Comparison of ENCODE assay signal across 8 cellular contexts in genomic region chr5:55146543-55147151, GRCh38. TPM values are rescaled to one million over a fixed set of nuclear protein-coding genes. Genes with fewer than 3 reads are reported as not detected.
DNase-seq lines count a peak whose midpoint lies in the region; ATAC-seq, FAIRE-seq and TF ChIP-seq lines count a peak whose summit lies in the region.

No MANE protein-coding gene starts in this region.

- H3K9me3 ChIP-seq in A673 (ENCODE audit: low read depth, low read length, poor library complexity, severe bottlenecking) (no peaks in the 10 kb centered on the region), mammary epithelial cell (replicated peaks; ENCODE audit: insufficient read depth, low read length) (no peaks in the 10 kb centered on the region), keratinocyte (ENCODE audit: control insufficient read depth, low read depth, low read length) (no peaks in the 10 kb centered on the region)

- H3K4me3 ChIP-seq in A673 (ENCODE audit: low read depth, low read length, poor library complexity, severe bottlenecking) (no peak overlapping the region), WI38 (ENCODE audit: low read depth, low read length) (no peak overlapping the region), mammary epithelial cell (replicated peaks in 1 of 3; ENCODE audit: insufficient read depth in 1 of 3, low read depth in 2 of 3, low read length in 3 of 3) (no peak overlapping the region), keratinocyte (ENCODE audit: control insufficient read depth in 2 of 3, extremely low read depth in 1 of 3, insufficient read depth in 2 of 3, low read depth in 1 of 3, low read length in 3 of 3) (no peak overlapping the region)

- DNase-seq in A673 (ENCODE audit: low spot score) (peak; percentile 91), NCI-H345 treated with DMSO at 0.1 percent for 48 hours (lab: John Stamatoyannopoulos, UW; ENCODE audit: unreplicated experiment) (peak; percentile 69), mammary epithelial cell (peak; percentile 77), keratinocyte (ENCODE audit: low read depth, low spot score) (peak; percentile 63)
- DNase-seq in stimulated activated CD4-positive, alpha-beta T cell treated with anti-CD3 and anti-CD28 coated beads, Interleukin-1b, Interleukin-23, amount 100 ng/mL, for 24 hours (ENCODE audit: low read depth in 4 of 4, low spot score in 1 of 4): peak; percentile 53 to 75 (median 68)

- FAIRE-seq in keratinocyte (lab: Jason Lieb, UNC): peak; percentile 90

- intact Hi-C loops in A673 (cut with micrococcal nuclease; ENCODE audit: unreplicated experiment): loop anchor here (1.0 to 10.0 kb wide), 4 partner anchors 202 to 904 kb away; partner anchors contain the start of gene SNX18
- intact Hi-C loops in mammary epithelial cell (cut with micrococcal nuclease): loop anchor here (1.0 to 2.0 kb wide), 3 partner anchors 14 to 240 kb away; partner anchors contain the start of gene GPX8

- H3K4me1 ChIP-seq in A673 (ENCODE audit: insufficient read depth, low read length, poor library complexity, severe bottlenecking) (no peaks in the 10 kb centered on the region), mammary epithelial cell (ENCODE audit: insufficient read depth, low read length) (no peaks in the 10 kb centered on the region), keratinocyte (ENCODE audit: control insufficient read depth, extremely low read depth, insufficient read depth, low read length) (peaks cover 2% of the 10 kb centered on the region)

- H4K20me1 ChIP-seq in mammary epithelial cell (ENCODE audit: insufficient read depth, low read length): no peaks in the 10 kb centered on the region
- H4K20me1 ChIP-seq in keratinocyte (ENCODE audit: control insufficient read depth, extremely low read depth, insufficient read depth, low read length): no peaks in the 10 kb centered on the region

- peak; percentile 94 for TF ChIP-seq CTCF in A673 (conservative IDR thresholded peaks at IDR 0.05; ENCODE audit: low read depth, low read length)
- TF ChIP-seq CTCF in WI38 (IDR thresholded peaks at IDR 0.05; ENCODE audit: low read depth, low read length): peak; percentile 96
- peak; percentile 89 to 98 for TF ChIP-seq CTCF in mammary epithelial cell (conservative IDR thresholded peaks at IDR 0.05 in 1 of 2, IDR thresholded peaks at IDR 0.05 in 1 of 2; ENCODE audit: extremely low read depth in 1 of 2, insufficient read depth in 1 of 2, low read depth in 1 of 2, low read length in 2 of 2)
- peak; percentile 92 to 95 (median 95) for TF ChIP-seq CTCF in keratinocyte (optimal IDR thresholded peaks at IDR 0.05 in 1 of 3, IDR thresholded peaks at IDR 0.05 in 1 of 3, conservative IDR thresholded peaks at IDR 0.05 in 1 of 3; ENCODE audit: extremely low read depth in 1 of 3, insufficient read depth in 2 of 3, low read length in 3 of 3)

- dilution Hi-C loops in mammary epithelial cell (cut with HindIII; ENCODE audit: low sequenced_read_pairs): no loop called here
- dilution Hi-C loops in keratinocyte (cut with MboI; ENCODE audit: extremely low pct_ligation_motif_present, low sequenced_read_pairs): loop anchor here (25.0 kb wide), 1 partner anchor 209 kb away; no protein-coding TSS in a partner anchor

- H3K27ac ChIP-seq in A673 (ENCODE audit: low read depth, low read length, poor library complexity, severe bottlenecking): no peak overlapping the region
- H3K27ac ChIP-seq in mammary epithelial cell (ENCODE audit: insufficient read depth, low read depth, low read length): no peak overlapping the region
- no peak overlapping the region for H3K27ac ChIP-seq in keratinocyte (ENCODE audit: control insufficient read depth, insufficient read depth, low read length)

- H3K27me3 ChIP-seq in A673 (replicated peaks; ENCODE audit: insufficient read depth, low read depth, low read length, poor library complexity) (peaks cover 27% of the 10 kb centered on the region), mammary epithelial cell (ENCODE audit: insufficient read depth, low read length) (no peaks in the 10 kb centered on the region), keratinocyte (ENCODE audit: control insufficient read depth, extremely low read depth, insufficient read depth, low read length) (peaks cover 6% of the 10 kb centered on the region)

- H3K9me1 ChIP-seq in keratinocyte (ENCODE audit: control insufficient read depth, extremely low read depth, insufficient read depth, low read length): peaks cover 2% of the 10 kb centered on the region

- H3K79me2 ChIP-seq in mammary epithelial cell (ENCODE audit: insufficient read depth, low read length) (no peaks in the 10 kb centered on the region), keratinocyte (ENCODE audit: control insufficient read depth, insufficient read depth, low read length) (no peaks in the 10 kb centered on the region)

- WGBS in mammary epithelial cell (ENCODE audit: low coverage, missing lambda C conversion rate): 10% methylated on average over 11 of the region's 11 CpGs

- H2AFZ ChIP-seq in mammary epithelial cell (ENCODE audit: low read depth, low read length) (no peak overlapping the region), keratinocyte (ENCODE audit: control insufficient read depth, low read length) (no peak overlapping the region)

- no peaks in the 10 kb centered on the region for H3K36me3 ChIP-seq in A673 (ENCODE audit: insufficient read depth, low read length, poor library complexity, severe bottlenecking)
- no peaks in the 10 kb centered on the region for H3K36me3 ChIP-seq in mammary epithelial cell (ENCODE audit: insufficient read depth, low read length)
- no peaks in the 10 kb centered on the region for H3K36me3 ChIP-seq in keratinocyte (ENCODE audit: control insufficient read depth in 2 of 2, extremely low read depth in 1 of 2, insufficient read depth in 2 of 2, low read length in 2 of 2)

- in situ Hi-C loops in mammary epithelial cell (cut with MboI; ENCODE audit: low sequenced_read_pairs in 2 of 2): loop anchor here (5.0 to 10.0 kb wide), 2 partner anchors 202 to 204 kb away; no protein-coding TSS in a partner anchor

- CTCF ChIA-PET in A673 (lab: Charles Lee): interaction anchor here (0.6 to 1.8 kb wide), 4 partner anchors 202 to 245 kb away, joined by 3 to 15 read pairs (median 5); no protein-coding TSS in a partner anchor
- CTCF ChIA-PET in mammary epithelial cell (lab: Charles Lee; ENCODE audit: low non-redundant PET): interaction anchor here (1.1 kb wide), 1 partner anchor 202 kb away, joined by 15 read pairs; no protein-coding TSS in a partner anchor

- POLR2A ChIA-PET in A673 (lab: Charles Lee; ENCODE audit: low non-redundant PET): interaction anchor here (1.2 kb wide), 1 partner anchor 13 kb away, joined by 4 read pairs; the partner anchor contains the start of gene GPX8

- ATAC-seq in GM18867 (IDR thresholded peaks at IDR 0.05; ENCODE audit: unreplicated experiment) (peak; percentile 83), HG03280 (IDR thresholded peaks at IDR 0.05; ENCODE audit: unreplicated experiment) (peak; percentile 87)

- no peak overlapping the region for H3K4me2 ChIP-seq in mammary epithelial cell (ENCODE audit: insufficient read depth, low read depth, low read length)
- peak overlapping the region; percentile 40 for H3K4me2 ChIP-seq in keratinocyte (ENCODE audit: control insufficient read depth, extremely low read depth, insufficient read depth, low read depth, low read length)

- BruUV-seq in A673 (replicated peaks; lab: Mats Ljungman, UMichigan) (no TSS peak), mammary epithelial cell (replicated peaks; lab: Mats Ljungman, UMichigan) (no TSS peak)

- H3K9ac ChIP-seq in mammary epithelial cell (ENCODE audit: insufficient read depth, low read length) (no peak overlapping the region), keratinocyte (ENCODE audit: control insufficient read depth, extremely low read depth, insufficient read depth, low read length) (no peak overlapping the region)

RNA-seq across cellular contexts. Expression of gene GPX8, which starts 13.3 kb away (rescaled TPM):
- total RNA-seq in A673 (2021) (52.2 and 54.7 TPM in 2 replicates), mammary epithelial cell (10 to 100 TPM; 38.0 to 38.8 TPM)
- polyA plus RNA-seq in mammary epithelial cell (30.8 TPM), keratinocyte (20.3 to 40.1 TPM (median 28.9 TPM) in 3 replicates)
- polyA minus RNA-seq in mammary epithelial cell (26.2 TPM), keratinocyte (5.7 to 15.7 TPM (median 9.3 TPM) in 3 replicates)
- 4.6 TPM for polyA plus RNA-seq in keratinocyte (2011; ENCODE audit: low read depth)
- polyA plus RNA-seq in keratinocyte (2011; cell fraction: cytosol; rRNA removed): 16.0 and 32.1 TPM in 2 replicates
- 19.0 and 25.3 TPM in 2 replicates for polyA plus RNA-seq in keratinocyte (2011; cell fraction: nucleus; rRNA removed)
- 12.2 and 28.4 TPM in 2 replicates for polyA plus RNA-seq in keratinocyte (2012; ENCODE audit: low replicate concordance)
- 8.6 TPM for polyA minus RNA-seq in keratinocyte (2011; cell fraction: cytosol; rRNA and poly(A)+ RNA removed)
- 6.4 and 11.3 TPM in 2 replicates for polyA minus RNA-seq in keratinocyte (2011; cell fraction: nucleus; rRNA and poly(A)+ RNA removed)

RNA-seq across cellular contexts. Expression of gene CDC20B, which starts 26.3 kb away (rescaled TPM):
- total RNA-seq in A673 (2021) (not detected in 2 replicates), mammary epithelial cell (not detected)
- polyA plus RNA-seq in mammary epithelial cell (0.05 TPM), keratinocyte (0.03 TPM in 1 of 3 replicates, not detected in the others)
- polyA minus RNA-seq in mammary epithelial cell (not detected), keratinocyte (not detected in 3 replicates)
- polyA plus RNA-seq in keratinocyte (2011; ENCODE audit: low read depth): not detected
- polyA plus RNA-seq in keratinocyte (2011; cell fraction: cytosol; rRNA removed): not detected in 2 replicates
- not detected in 2 replicates for polyA plus RNA-seq in keratinocyte (2011; cell fraction: nucleus; rRNA removed)
- polyA plus RNA-seq in keratinocyte (2012; ENCODE audit: low replicate concordance): not detected in 2 replicates
- not detected for polyA minus RNA-seq in keratinocyte (2011; cell fraction: cytosol; rRNA and poly(A)+ RNA removed)
- not detected in 2 replicates for polyA minus RNA-seq in keratinocyte (2011; cell fraction: nucleus; rRNA and poly(A)+ RNA removed)

RNA-seq across cellular contexts. Expression of gene GZMA, which starts 44.2 kb away (rescaled TPM):
- total RNA-seq in A673 (2021) (not detected in 2 replicates), mammary epithelial cell (not detected)
- polyA plus RNA-seq in mammary epithelial cell (not detected), keratinocyte (not detected in 3 replicates)
- polyA minus RNA-seq in mammary epithelial cell (not detected), keratinocyte (not detected in 3 replicates)
- not detected for polyA plus RNA-seq in keratinocyte (2011; ENCODE audit: low read depth)
- polyA plus RNA-seq in keratinocyte (2011; cell fraction: cytosol; rRNA removed): not detected in 2 replicates
- not detected in 2 replicates for polyA plus RNA-seq in keratinocyte (2011; cell fraction: nucleus; rRNA removed)
- not detected in 2 replicates for polyA plus RNA-seq in keratinocyte (2012; ENCODE audit: low replicate concordance)
- not detected for polyA minus RNA-seq in keratinocyte (2011; cell fraction: cytosol; rRNA and poly(A)+ RNA removed)
- not detected in 2 replicates for polyA minus RNA-seq in keratinocyte (2011; cell fraction: nucleus; rRNA and poly(A)+ RNA removed)
